10 cellular contexts compared by ENCODE assay signal in genomic region chr2:28447943-28448737, GRCh38. TPM values are rescaled to one million over a fixed set of nuclear protein-coding genes. Genes with fewer than 3 reads are reported as not detected.
A peak's percentile ranks its signal among the peaks of the same experiment; 100 is the strongest.
DNase-seq lines count a peak whose midpoint lies in the region; ATAC-seq, FAIRE-seq and TF ChIP-seq lines count a peak whose summit lies in the region.
"Had no signal": no experiment of that assay in that cellular context is flagged by ENCODE, and none has a peak within 500 bp of the region (broad histone marks: within the 10 kb centered on the region; RNA-seq: fewer than 3 reads in every experiment).

No MANE protein-coding gene starts in this region.

- no peak for TF ChIP-seq CTCF in AG04449 (IDR thresholded peaks at IDR 0.05; ENCODE audit: insufficient read depth, low read length, missing control alignments)
- peak in 1 of 3 experiments; percentile 3 for TF ChIP-seq CTCF in keratinocyte (optimal IDR thresholded peaks at IDR 0.05 in 1 of 3, IDR thresholded peaks at IDR 0.05 in 1 of 3, conservative IDR thresholded peaks at IDR 0.05 in 1 of 3; ENCODE audit: extremely low read depth in 1 of 3, insufficient read depth in 2 of 3, low read length in 3 of 3)

- H3K9me3 ChIP-seq in keratinocyte (ENCODE audit: control insufficient read depth, low read depth, low read length): no peaks in the 10 kb centered on the region

- no peaks in the 10 kb centered on the region for H4K20me1 ChIP-seq in keratinocyte (ENCODE audit: control insufficient read depth, extremely low read depth, insufficient read depth, low read length)

- FAIRE-seq in keratinocyte (lab: Jason Lieb, UNC): peak; percentile 61
- FAIRE-seq: G401.6 had no signal

- H3K36me3 ChIP-seq in keratinocyte (ENCODE audit: control insufficient read depth in 2 of 2, extremely low read depth in 1 of 2, insufficient read depth in 2 of 2, low read length in 2 of 2): no peaks in the 10 kb centered on the region

- H3K27me3 ChIP-seq in keratinocyte (ENCODE audit: control insufficient read depth, extremely low read depth, insufficient read depth, low read length): no peaks in the 10 kb centered on the region

- in situ Hi-C loops in KBM-7 (cut with MboI; ENCODE audit: low pct_unique_long_range_greater_than_20kb, low sequenced_read_pairs): loop anchor here (25.0 kb wide), 1 partner anchor 711 kb away; no protein-coding TSS in a partner anchor

- POLR2A ChIA-PET in AG04449 (lab: Yijun Ruan, JAX): no interaction called here

- no peak for ATAC-seq in activated naive CD8-positive, alpha-beta T cell treated with anti-CD3 and anti-CD28 coated beads, Interleukin-2, amount 50 U/mL, for 24 hours
- ATAC-seq in GM21717 (IDR thresholded peaks at IDR 0.05; ENCODE audit: unreplicated experiment): no peak
- ATAC-seq: activated CD4-positive, CD25-positive, alpha-beta regulatory T cell treated with anti-CD3 and anti-CD28 coated beads, Interleukin-2, amount 50 U/mL, for 24 hours had no signal

- peak overlapping the region; percentile 0 for H3K9ac ChIP-seq in keratinocyte (ENCODE audit: control insufficient read depth, extremely low read depth, insufficient read depth, low read length)

- H2AFZ ChIP-seq in keratinocyte (ENCODE audit: control insufficient read depth, low read length): peak overlapping the region; percentile 22

- peaks cover 62% of the 10 kb centered on the region for H3K4me1 ChIP-seq in keratinocyte (ENCODE audit: control insufficient read depth, extremely low read depth, insufficient read depth, low read length)

- no peaks in the 10 kb centered on the region for H3K27me3 Mint-ChIP-seq in activated naive CD8-positive, alpha-beta T cell treated with anti-CD3 and anti-CD28 coated beads, Interleukin-2, amount 50 U/mL, for 24 hours

- DNase-seq in AG04449 (ENCODE audit: low read depth, low spot score) (peak; percentile 71), KBM-7 (peak; percentile 64), keratinocyte (ENCODE audit: low read depth, low spot score) (no peak), NCI-H187 (lab: John Stamatoyannopoulos, UW) (no peak), HuH-7 (ENCODE audit: low spot score) (no peak)
- DNase-seq in activated naive CD8-positive, alpha-beta T cell treated with anti-CD3 and anti-CD28 coated beads, Interleukin-2, amount 50 U/mL, for 24 hours: no peak
- DNase-seq in central memory CD4-positive, alpha-beta T cell: no peak

- no peaks in the 10 kb centered on the region for H3K79me2 ChIP-seq in keratinocyte (ENCODE audit: control insufficient read depth, insufficient read depth, low read length)

- no peaks in the 10 kb centered on the region for H3K36me3 Mint-ChIP-seq in activated naive CD8-positive, alpha-beta T cell treated with anti-CD3 and anti-CD28 coated beads, Interleukin-2, amount 50 U/mL, for 24 hours (ENCODE audit: low read depth)

- CTCF ChIA-PET in AG04449 (lab: Yijun Ruan, JAX): interaction anchor here (1.1 to 3.0 kb wide), 4 partner anchors 40 to 765 kb away, joined by 4 to 16 read pairs (median 4); no protein-coding TSS in a partner anchor

- peak overlapping the region; percentile 80 for H3K27ac Mint-ChIP-seq in activated naive CD8-positive, alpha-beta T cell treated with anti-CD3 and anti-CD28 coated beads, Interleukin-2, amount 50 U/mL, for 24 hours

- H3K4me3 Mint-ChIP-seq in activated naive CD8-positive, alpha-beta T cell treated with anti-CD3 and anti-CD28 coated beads, Interleukin-2, amount 50 U/mL, for 24 hours: no peak overlapping the region

- H3K4me3 ChIP-seq in AG04449 (ENCODE audit: low read depth, low read length) (no peak overlapping the region), keratinocyte (ENCODE audit: control insufficient read depth in 2 of 3, extremely low read depth in 1 of 3, insufficient read depth in 2 of 3, low read depth in 1 of 3, low read length in 3 of 3) (no peak overlapping the region)

- H3K9me1 ChIP-seq in keratinocyte (ENCODE audit: control insufficient read depth, extremely low read depth, insufficient read depth, low read length): peaks cover 3% of the 10 kb centered on the region

- H3K4me1 Mint-ChIP-seq in activated naive CD8-positive, alpha-beta T cell treated with anti-CD3 and anti-CD28 coated beads, Interleukin-2, amount 50 U/mL, for 24 hours: peaks cover 78% of the 10 kb centered on the region

- H3K4me2 ChIP-seq in keratinocyte (ENCODE audit: control insufficient read depth, extremely low read depth, insufficient read depth, low read depth, low read length): peak overlapping the region; percentile 1

- peak overlapping the region; percentile 82 for H3K27ac ChIP-seq in keratinocyte (ENCODE audit: control insufficient read depth, insufficient read depth, low read length)

- no peaks in the 10 kb centered on the region for H3K9me3 Mint-ChIP-seq in activated naive CD8-positive, alpha-beta T cell treated with anti-CD3 and anti-CD28 coated beads, Interleukin-2, amount 50 U/mL, for 24 hours

- dilution Hi-C loops in keratinocyte (cut with MboI; ENCODE audit: extremely low pct_ligation_motif_present, low sequenced_read_pairs): no loop called here

RNA-seq across cellular contexts. Expression of gene PLB1, which starts 47.7 kb away (rescaled TPM):
- polyA plus RNA-seq in keratinocyte: 5.2 to 6.7 TPM (median 5.4 TPM) in 3 replicates
- 2.6 TPM for polyA plus RNA-seq in keratinocyte (2011; ENCODE audit: low read depth)
- polyA plus RNA-seq in keratinocyte (2011; cell fraction: cytosol; rRNA removed): 3.7 and 3.9 TPM in 2 replicates
- 10.8 and 14.7 TPM in 2 replicates for polyA plus RNA-seq in keratinocyte (2011; cell fraction: nucleus; rRNA removed)
- polyA plus RNA-seq in keratinocyte (2012; ENCODE audit: low replicate concordance): 1.8 and 5.1 TPM in 2 replicates
- 5.0 to 10.9 TPM (median 6.7 TPM) in 3 replicates for polyA minus RNA-seq in keratinocyte
- 4.6 TPM for polyA minus RNA-seq in keratinocyte (2011; cell fraction: cytosol; rRNA and poly(A)+ RNA removed)
- 3.0 and 7.8 TPM in 2 replicates for polyA minus RNA-seq in keratinocyte (2011; cell fraction: nucleus; rRNA and poly(A)+ RNA removed)

RNA-seq across cellular contexts. Expression of gene FOSL2, which starts 55.5 kb away (rescaled TPM):
- polyA plus RNA-seq in keratinocyte: 20.4 to 32.7 TPM (median 24.1 TPM) in 3 replicates
- 34.5 TPM for polyA plus RNA-seq in keratinocyte (2011; ENCODE audit: low read depth)
- 20.3 and 23.5 TPM in 2 replicates for polyA plus RNA-seq in keratinocyte (2011; cell fraction: cytosol; rRNA removed)
- 65.4 and 67.8 TPM in 2 replicates for polyA plus RNA-seq in keratinocyte (2011; cell fraction: nucleus; rRNA removed)
- 24.4 and 59.1 TPM in 2 replicates for polyA plus RNA-seq in keratinocyte (2012; ENCODE audit: low replicate concordance)
- 40.4 to 67.6 TPM (median 60.8 TPM) in 3 replicates for polyA minus RNA-seq in keratinocyte
- 47.8 TPM for polyA minus RNA-seq in keratinocyte (2011; cell fraction: cytosol; rRNA and poly(A)+ RNA removed)
- polyA minus RNA-seq in keratinocyte (2011; cell fraction: nucleus; rRNA and poly(A)+ RNA removed): 63.4 and 86.1 TPM in 2 replicates

Comparison
In these comparisons a context has a peak if more than half of its experiments do, and no peak if none do; other contexts are left out.
1. DNase-seq: peak in AG04449 (single experiment) and KBM-7 (single experiment); none in activated naive CD8-positive, alpha-beta T cell treated with anti-CD3 and anti-CD28 coated beads, Interleukin-2, amount 50 U/mL, for 24 hours (single experiment), keratinocyte (single experiment), NCI-H187 (0 of 2), central memory CD4-positive, alpha-beta T cell (single experiment) and HuH-7 (single experiment).